Comparison of ENCODE assay signal across 26 cellular contexts in the genomic region with DNA sequence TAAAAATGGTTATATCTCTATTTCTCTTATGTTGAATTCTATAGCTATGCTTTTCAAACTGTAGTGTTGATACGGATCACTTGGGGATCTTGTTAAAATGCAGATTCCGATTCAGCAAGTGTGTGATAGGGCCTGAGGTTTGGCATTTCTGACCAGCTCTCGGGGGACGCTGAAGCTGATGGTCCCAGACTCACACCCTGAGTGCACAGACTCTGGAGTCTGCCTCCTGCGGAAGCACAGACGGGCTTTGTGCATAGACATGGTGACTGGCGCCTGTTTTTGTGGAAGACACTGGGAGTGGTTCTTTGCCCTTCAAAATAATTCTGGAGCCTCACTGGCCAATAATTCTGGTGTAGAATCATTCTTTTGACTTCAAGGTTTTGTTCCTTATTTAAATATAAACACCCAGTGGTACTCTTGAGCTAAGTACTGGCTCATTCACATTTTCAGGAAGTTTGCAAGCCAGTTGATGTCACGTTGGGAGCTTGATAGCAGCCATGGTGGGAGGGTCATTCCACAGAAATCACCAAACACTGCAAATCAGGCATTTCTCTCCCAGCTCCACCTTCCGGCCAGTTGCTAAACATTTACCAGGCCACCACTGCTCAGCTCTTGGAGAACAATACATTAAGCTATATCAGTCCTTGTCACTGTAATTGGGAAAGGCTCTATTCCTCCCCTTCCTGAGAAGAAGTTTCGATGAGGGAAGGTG. TPM values are rescaled to one million over a fixed set of nuclear protein-coding genes. Genes with fewer than 3 reads are reported as not detected.
DNase-seq lines count a peak whose midpoint lies in the region; ATAC-seq and TF ChIP-seq lines count a peak whose summit lies in the region.
"Had no signal": no experiment of that assay in that cellular context is flagged by ENCODE, and none has a peak within 500 bp of the region (broad histone marks: within the 10 kb centered on the region; RNA-seq: fewer than 3 reads in every experiment).

No MANE protein-coding gene starts in this region.

- no peak overlapping the region for H2BK15ac ChIP-seq in neuronal stem cell (ENCODE audit: low read length)

- H4K8ac ChIP-seq in neuronal stem cell (ENCODE audit: low read depth, low read length): no peak overlapping the region

- H3K4me1 ChIP-seq in neuronal stem cell (ENCODE audit: control insufficient read depth in 2 of 2, insufficient read depth in 1 of 2, low read depth in 1 of 2, low read length in 2 of 2) (peaks cover 2 to 3% of the 10 kb centered on the region in 2 donors), spleen (no peaks in the 10 kb centered on the region)
- H3K4me1 ChIP-seq: lower lobe of right lung, uterus had no signal

- H3K4me3 ChIP-seq in neuronal stem cell (ENCODE audit: low read length in 2 of 2) (no peak overlapping the region), spleen (no peak overlapping the region)
- H3K4me3 ChIP-seq: hepatocyte, lower lobe of right lung, uterus had no signal

- H3K27me3 ChIP-seq in neuronal stem cell (ENCODE audit: control insufficient read depth in 3 of 3, insufficient read depth in 3 of 3, low read depth in 1 of 3, low read length in 3 of 3) (no peaks in the 10 kb centered on the region), spleen (replicated peaks in 1 of 7) (peaks cover 0 to 11% (median 0%) of the 10 kb centered on the region in 7 donors)
- H3K27me3 ChIP-seq: foreskin keratinocyte, hepatocyte, uterus had no signal

- H3K14ac ChIP-seq in neuronal stem cell (ENCODE audit: low read length): no peak overlapping the region

- H3K27ac Mint-ChIP-seq in Calu3 (ENCODE audit: unreplicated experiment): no peak overlapping the region
- no peak overlapping the region for H3K27ac Mint-ChIP-seq in WTC11
- H3K27ac Mint-ChIP-seq: activated CD8-positive, alpha-beta T cell treated with anti-CD3 and anti-CD28 coated beads for 36 hours; activated naive CD8-positive, alpha-beta T cell treated with anti-CD3 and anti-CD28 coated beads for 36 hours; H9; T-cell had no signal

- H2BK5ac ChIP-seq in neuronal stem cell (ENCODE audit: low read length): no peak overlapping the region

- H3K36me3 Mint-ChIP-seq in Calu3 (ENCODE audit: insufficient read depth, unreplicated experiment) (no peaks in the 10 kb centered on the region), WTC11 (no peaks in the 10 kb centered on the region)
- H3K36me3 Mint-ChIP-seq: activated naive CD8-positive, alpha-beta T cell treated with anti-CD3 and anti-CD28 coated beads for 36 hours; T-cell had no signal

- intact Hi-C loops in Calu3 (cut with micrococcal nuclease; ENCODE audit: unreplicated experiment) (loop anchor here (1.0 kb wide), 1 partner anchor 31 kb away; no protein-coding TSS in a partner anchor), spleen (cut with DNase I; ENCODE audit: low total_unique reads) (no loop called here)

- no peak overlapping the region for H2BK12ac ChIP-seq in neuronal stem cell (ENCODE audit: low read length)

- H3K27ac ChIP-seq in neuronal stem cell (replicated peaks; ENCODE audit: low read length) (no peak overlapping the region), spleen (no peak overlapping the region)
- H3K27ac ChIP-seq: epithelial cell of prostate, foreskin keratinocyte, hepatocyte, lower lobe of right lung, neutrophil, uterus had no signal

- WGBS in neuronal stem cell (ENCODE audit: extremely low coverage in 2 of 2, insufficient read length in 2 of 2, insufficient replicate concordance in 1 of 2), 2 donors: no CpG with 5 or more reads among the region's 10 CpGs
- 73 to 79% (median 76%) methylated on average over 10 of the region's 10 CpGs for WGBS in spleen, 5 donors

- H3K27me3 Mint-ChIP-seq in Calu3 (ENCODE audit: unreplicated experiment) (no peaks in the 10 kb centered on the region), WTC11 (ENCODE audit: low read depth) (no peaks in the 10 kb centered on the region; the same call in 1 of the 2 replicates)

- H3K79me1 ChIP-seq in neuronal stem cell (ENCODE audit: low read depth, low read length): no peaks in the 10 kb centered on the region

- no peak overlapping the region for H2AK5ac ChIP-seq in neuronal stem cell (ENCODE audit: low read depth, low read length)

- H2AFZ ChIP-seq in neuronal stem cell (ENCODE audit: low read length): peak overlapping the region; percentile 25
- H2AFZ ChIP-seq: hepatocyte had no signal

- no peak overlapping the region for H3K4me3 Mint-ChIP-seq in Calu3 (ENCODE audit: low read depth, unreplicated experiment)
- H3K4me3 Mint-ChIP-seq in WTC11: no peak overlapping the region
- H3K4me3 Mint-ChIP-seq: activated CD8-positive, alpha-beta T cell treated with anti-CD3 and anti-CD28 coated beads for 36 hours; activated naive CD8-positive, alpha-beta T cell treated with anti-CD3 and anti-CD28 coated beads for 36 hours; central memory CD8-positive, alpha-beta T cell; H9; T-cell had no signal

- TF ChIP-seq CTCF in Calu3 (IDR thresholded peaks at IDR 0.05; ENCODE audit: unreplicated experiment) (peak; percentile 32), WTC11 (IDR thresholded peaks at IDR 0.05) (no peak), spleen (IDR thresholded peaks at IDR 0.05 in 8 of 11, conservative IDR thresholded peaks at IDR 0.05 in 3 of 11) (no peak)

- CTCF ChIA-PET in Calu3 (lab: Charles Lee) (interaction anchor here (0.6 to 1.6 kb wide), 5 partner anchors 9 to 168 kb away, joined by 3 to 5 read pairs (median 3); no protein-coding TSS in a partner anchor), WTC11 (lab: Charles Lee) (interaction anchor here (0.7 to 1.8 kb wide), 4 partner anchors 24 to 373 kb away, joined by 3 to 14 read pairs (median 6); no protein-coding TSS in a partner anchor)

- H3K4ac ChIP-seq in neuronal stem cell (ENCODE audit: low read length): no peak overlapping the region

- POLR2A ChIA-PET in WTC11 (lab: Charles Lee): no interaction called here

- BruUV-seq in Calu3 (replicated peaks; lab: Mats Ljungman, UMichigan): no TSS peak

- TF ChIP-seq POLR2A in spleen (IDR thresholded peaks at IDR 0.05): no peak

- no peak overlapping the region for H4K91ac ChIP-seq in neuronal stem cell (ENCODE audit: low read depth, low read length, poor library complexity)

- H3K9me3 ChIP-seq in neuronal stem cell (replicated peaks in 1 of 2; ENCODE audit: control insufficient read depth in 2 of 2, insufficient read depth in 1 of 2, low read depth in 1 of 2, low read length in 2 of 2) (no peaks in the 10 kb centered on the region), spleen (no peaks in the 10 kb centered on the region)
- H3K9me3 ChIP-seq: lower lobe of right lung, neutrophil, uterus had no signal

- ATAC-seq in WTC11: peak; percentile 74
- no peak for ATAC-seq in GM18868 (IDR thresholded peaks at IDR 0.05; ENCODE audit: unreplicated experiment)
- no peak for ATAC-seq in HG03108 (IDR thresholded peaks at IDR 0.05; ENCODE audit: unreplicated experiment)
- ATAC-seq: activated CD4-positive, CD25-positive, alpha-beta regulatory T cell treated with anti-CD3 and anti-CD28 coated beads, Interleukin-2, amount 50 U/mL, for 24 hours; foreskin keratinocyte; lower lobe of right lung; T-cell had no signal

- DNase-seq in Calu3 (peak; percentile 56), WTC11 (ENCODE audit: low spot score) (no peak), globus pallidus (ENCODE audit: low spot score) (peak; percentile 63), neuronal stem cell (ENCODE audit: low spot score) (no peak), NCI-H446 treated with DMSO at 0.1 percent for 48 hours (lab: John Stamatoyannopoulos, UW) (no peak), spleen (no peak)
- DNase-seq: activated CD8-positive, alpha-beta T cell treated with anti-CD3 and anti-CD28 coated beads for 36 hours; activated effector memory CD4-positive, alpha-beta T cell treated with Interleukin-2 at 50 U/mL for 16 hours; activated naive CD8-positive, alpha-beta T cell treated with anti-CD3 and anti-CD28 coated beads for 36 hours; DMS79 treated with DMSO at 0.1 percent for 48 hours; H9; lower lobe of right lung; NCI-H1417 treated with DMSO at 0.1 percent for 48 hours; SIG-M5; small intestine; stimulated activated CD4-positive, alpha-beta T cell treated with anti-CD3 and anti-CD28 coated beads, Interleukin-2, amount 100 ng/mL, for 24 hours; T-cell; uterus had no signal

- H3K9ac ChIP-seq in neuronal stem cell (ENCODE audit: low read depth, low read length, poor library complexity): no peak overlapping the region

- H3K23ac ChIP-seq in neuronal stem cell (ENCODE audit: low read depth, low read length, poor library complexity): no peak overlapping the region

- H3K4me1 Mint-ChIP-seq in Calu3 (ENCODE audit: low read depth, unreplicated experiment) (peaks cover 36% of the 10 kb centered on the region), WTC11 (peaks cover 10% of the 10 kb centered on the region)
- H3K4me1 Mint-ChIP-seq: central memory CD8-positive, alpha-beta T cell; T-cell had no signal

- H3K36me3 ChIP-seq in neuronal stem cell (replicated peaks in 1 of 2; ENCODE audit: control insufficient read depth in 2 of 2, insufficient read depth in 2 of 2, low read length in 2 of 2) (no peaks in the 10 kb centered on the region), spleen (peaks cover 0 to 5% (median 0%) of the 10 kb centered on the region in 6 donors)
- H3K36me3 ChIP-seq: neutrophil, uterus had no signal

- H3K9me3 Mint-ChIP-seq in Calu3 (ENCODE audit: low read depth, unreplicated experiment) (no peaks in the 10 kb centered on the region), WTC11 (peaks cover 3% of the 10 kb centered on the region; the same call in 1 of the 2 replicates)
- H3K9me3 Mint-ChIP-seq: activated CD8-positive, alpha-beta T cell treated with anti-CD3 and anti-CD28 coated beads for 36 hours; activated naive CD8-positive, alpha-beta T cell treated with anti-CD3 and anti-CD28 coated beads for 36 hours; central memory CD8-positive, alpha-beta T cell; H9; T-cell had no signal

- H3K18ac ChIP-seq in neuronal stem cell (ENCODE audit: low read length): no peak overlapping the region

- H2BK120ac ChIP-seq in neuronal stem cell (ENCODE audit: low read depth, low read length): no peak overlapping the region

- H3K4me2 ChIP-seq in neuronal stem cell (ENCODE audit: insufficient read depth, low read length, poor library complexity, severe bottlenecking): no peak overlapping the region
- H3K4me2 ChIP-seq: hepatocyte had no signal

TF ChIP-seq in WTC11, 78 proteins besides CTCF, POLR2A, EP300 and RAD21 (continues in another document):
- no peak for TF ChIP-seq TEAD4 (CRISPR knock-in tag; IDR thresholded peaks at IDR 0.05)
- no peak for TF ChIP-seq ESRRA (CRISPR knock-in tag; IDR thresholded peaks at IDR 0.05; ENCODE audit: borderline replicate concordance)

RNA-seq across cellular contexts. Expression of a gene that starts 19.2 kb away (rescaled TPM):
- total RNA-seq in Calu3 (2022) (5.1 and 8.7 TPM in 2 replicates), WTC11 (2021) (12.1 to 12.6 TPM (median 12.5 TPM) in 3 replicates), spleen (10 to 100 TPM in 1 of 7 donors, 1 to 10 TPM in 6; 1.9 to 10.7 (median 6.7) TPM)
- 1.4 TPM for polyA plus RNA-seq in neuronal stem cell (2013, experiment 1 of 2)
- polyA plus RNA-seq in neuronal stem cell (2013, experiment 2 of 2): 1.5 TPM
- 1 to 10 TPM in 2 of 3 donors, under 1 TPM in 1; 0.70 to 3.2 (median 1.6) TPM for polyA plus RNA-seq in spleen
- total RNA-seq: activated CD8-positive, alpha-beta T cell treated with anti-CD3 and anti-CD28 coated beads for 36 hours; activated naive CD8-positive, alpha-beta T cell treated with anti-CD3 and anti-CD28 coated beads for 36 hours had no signal

Comparison
In these comparisons a context has a peak if more than half of its experiments do, and no peak if none do; other contexts are left out.
1. DNase-seq: peak in Calu3 (single experiment) and globus pallidus (single experiment); none in WTC11 (single experiment), neuronal stem cell (single experiment), NCI-H446 treated with DMSO at 0.1 percent for 48 hours (single experiment) and spleen (single experiment).